ENCODE assay signal across 9 cellular contexts in genomic region chr10:80493482-80494021, GRCh38. TPM values are rescaled to one million over a fixed set of nuclear protein-coding genes. Genes with fewer than 3 reads are reported as not detected.
DNase-seq lines count a peak whose midpoint lies in the region; ATAC-seq, FAIRE-seq and TF ChIP-seq lines count a peak whose summit lies in the region.
"Had no signal": no experiment of that assay in that cellular context is flagged by ENCODE, and none has a peak within 500 bp of the region (broad histone marks: within the 10 kb centered on the region; RNA-seq: fewer than 3 reads in every experiment).

No MANE protein-coding gene starts in this region.

- H3K4me3 ChIP-seq in pancreas = no peak overlapping the region

- peak; percentile 55 for DNase-seq in DMS 273 (lab: John Stamatoyannopoulos, UW; ENCODE audit: unreplicated experiment)
- DNase-seq in MV-4-11 (lab: John Stamatoyannopoulos, UW) = peak; percentile 56
- no peak for DNase-seq in pancreas
- no peak for DNase-seq in NCI-H2196 treated with DMSO at 0.1 percent for 48 hours (lab: John Stamatoyannopoulos, UW; ENCODE audit: unreplicated experiment)
- no peak for DNase-seq in GM20000 (ENCODE audit: low spot score)
- DNase-seq in NCI-H2107 treated with DMSO at 0.1 percent for 48 hours (lab: John Stamatoyannopoulos, UW; ENCODE audit: unreplicated experiment) = no peak

- H3K27ac ChIP-seq in cingulate gyrus (ENCODE audit: low read depth, low read length) (peak overlapping the region; percentile 61), pancreas (peak overlapping the region in 2 of 4 donors; percentile 7 to 44)

- H3K9me3 ChIP-seq in pancreas = no peaks in the 10 kb centered on the region

- ATAC-seq in GM21360 (IDR thresholded peaks at IDR 0.05; ENCODE audit: unreplicated experiment) (peak; percentile 46), pancreas (peak in 3 of 4 donors; percentile 28 to 31 (median 31))

- no peak for FAIRE-seq in pancreas (lab: Jason Lieb, UNC)

- H3K27me3 ChIP-seq in pancreas = no peaks in the 10 kb centered on the region

- peaks cover 13 to 56% (median 35%) of the 10 kb centered on the region in 3 donors for H3K4me1 ChIP-seq in pancreas

- H3K36me3 ChIP-seq in pancreas = no peaks in the 10 kb centered on the region

- intact Hi-C loops in pancreas (cut with DNase I) = no loop called here

- TF ChIP-seq CTCF in pancreas (IDR thresholded peaks at IDR 0.05) = no peak
- no peak for TF ChIP-seq CTCF in GM20000 (IDR thresholded peaks at IDR 0.05; ENCODE audit: extremely low read depth, missing control alignments)

- WGBS in pancreas, 2 donors = 44 to 56% methylated on average over 4 of the region's 4 CpGs

RNA-seq across cellular contexts. Expression of gene TSPAN14, which starts 39.4 kb away (rescaled TPM):
- total RNA-seq in pancreas = 10 to 100 TPM; 20.5 to 61.9 (median 26.2) TPM
- 10 to 100 TPM; 10.6 to 18.8 TPM for polyA plus RNA-seq in pancreas

RNA-seq across cellular contexts. Expression of gene SH2D4B, which starts 44.1 kb away (rescaled TPM):
- total RNA-seq in pancreas = not detected
- polyA plus RNA-seq in pancreas = under 1 TPM in 1 of 2 donors, not detected in 1; 0.02 TPM
- total RNA-seq: fibroblast of lung had no signal
- polyA plus RNA-seq: fibroblast of lung had no signal

Comparison
In these comparisons a context has a peak if more than half of its experiments do, and no peak if none do; other contexts are left out.
1. DNase-seq: peak in DMS 273 (single experiment) and MV-4-11 (single experiment); none in pancreas (0 of 6), NCI-H2196 treated with DMSO at 0.1 percent for 48 hours (single experiment), GM20000 (single experiment) and NCI-H2107 treated with DMSO at 0.1 percent for 48 hours (single experiment).